29 cellular contexts compared by ENCODE assay signal in the genomic region with DNA sequence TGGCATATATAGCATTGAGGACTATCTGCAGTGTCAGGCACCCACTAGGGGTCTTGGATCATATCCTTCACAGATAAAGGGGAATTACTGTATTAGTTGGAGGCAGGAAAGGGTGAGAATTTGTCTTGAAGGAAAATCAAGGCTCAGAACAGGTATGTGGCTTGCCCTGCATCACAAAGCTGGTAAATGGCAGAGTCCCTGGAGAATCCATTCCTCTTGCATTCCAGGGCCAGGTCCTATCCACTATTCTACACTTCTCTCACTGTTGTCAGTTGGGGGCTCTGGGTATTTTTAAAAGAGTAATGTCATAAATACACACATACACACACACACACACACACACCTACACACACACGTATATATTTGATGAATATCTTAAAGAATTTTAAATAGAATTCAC. TPM values are rescaled to one million over a fixed set of nuclear protein-coding genes. Genes with fewer than 3 reads are reported as not detected.
"Had no signal": no experiment of that assay in that cellular context is flagged by ENCODE, and none has a peak within 500 bp of the region (broad histone marks: within the 10 kb centered on the region; RNA-seq: fewer than 3 reads in every experiment).

No MANE protein-coding gene starts in this region.

- H3K27me3 ChIP-seq: ascending aorta, cardiac muscle cell had no signal

- H3K4me3 ChIP-seq: ascending aorta, cardiac muscle cell had no signal

- H3K4me1 ChIP-seq: ascending aorta had no signal

- H3K36me3 ChIP-seq: ascending aorta, cardiac muscle cell had no signal

- DNase-seq: activated CD4-positive, alpha-beta memory T cell treated with anti-CD3 and anti-CD28 coated beads, Interleukin-2, amount 10 ng/mL, durations not matched to agents 7 days and 5 days; activated CD4-positive, alpha-beta T cell treated with anti-CD3 and anti-CD28 coated beads for 1 hour; activated CD4-positive, alpha-beta T cell treated with anti-CD3 and anti-CD28 coated beads for 48 hours; activated CD4-positive, CD25-positive, alpha-beta regulatory T cell; activated CD8-positive, alpha-beta memory T cell treated with anti-CD3 and anti-CD28 coated beads for 24 hours; activated CD8-positive, alpha-beta memory T cell treated with anti-CD3 and anti-CD28 coated beads, Interleukin-2, amount 10 ng/mL, durations not matched to agents 7 days and 5 days; activated CD8-positive, alpha-beta memory T cell treated with anti-CD3 and anti-CD28 coated beads, Interleukin-2, amount 50 U/mL, for 48 hours; activated effector memory CD4-positive, alpha-beta T cell treated with Interleukin-2 at 50 U/mL for 16 hours; activated naive CD4-positive, alpha-beta T cell treated with anti-CD3 and anti-CD28 coated beads, Interleukin-2, amount 50 U/mL, for 16 hours; activated naive CD8-positive, alpha-beta T cell treated with anti-CD3 and anti-CD28 coated beads for 36 hours; activated T-cell treated with anti-CD3 and anti-CD28 coated beads, Interleukin-2, amount 50 U/mL, for 48 hours; amniotic stem cell; Karpas-422; KBM-7; NCI-H1105; NCI-H1417 treated with DMSO at 0.1 percent for 48 hours; NCI-H187 treated with DMSO at 0.1 percent for 48 hours; NCI-H510A; NCI-H526; NCI-H748 treated with DMSO at 0.1 percent for 48 hours; OCI-M1; Right ventricle myocardium superior; SW 1271; T-helper 1 cell; T-helper 2 cell; T-helper 9 cell had no signal

- H3K27ac ChIP-seq: ascending aorta, cardiac muscle cell, VCaP had no signal

- H3K9me3 ChIP-seq: ascending aorta had no signal

RNA-seq across cellular contexts. Expression of a gene that starts 19.8 kb away (rescaled TPM):
- total RNA-seq: activated CD4-positive, alpha-beta memory T cell treated with anti-CD3 and anti-CD28 coated beads, Interleukin-2, amount 10 ng/mL, durations not matched to agents 7 days and 5 days; activated CD8-positive, alpha-beta memory T cell treated with anti-CD3 and anti-CD28 coated beads, Interleukin-2, amount 10 ng/mL, durations not matched to agents 7 days and 5 days; activated naive CD8-positive, alpha-beta T cell treated with anti-CD3 and anti-CD28 coated beads for 36 hours had no signal
